ENCODE assay signal across 1 cellular context in the genomic region with DNA sequence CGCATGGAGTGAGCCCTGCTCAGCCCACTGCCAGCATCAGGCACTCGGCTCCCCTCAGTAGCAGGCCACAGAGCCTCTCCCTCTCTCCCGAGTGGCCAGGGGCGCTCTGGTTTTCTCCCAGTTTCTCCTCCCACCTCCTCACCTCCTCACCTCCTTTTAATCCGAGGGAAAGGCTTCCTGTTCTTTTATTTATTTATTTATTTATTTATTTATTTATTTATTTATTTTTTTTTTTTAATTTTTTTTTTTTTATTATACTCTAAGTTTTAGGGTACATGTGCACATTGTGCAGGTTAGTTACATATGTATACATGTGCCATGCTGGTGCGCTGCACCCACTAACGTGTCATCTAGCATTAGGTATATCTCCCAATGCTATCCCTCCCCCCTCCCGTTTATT. TPM values are rescaled to one million over a fixed set of nuclear protein-coding genes. Genes with fewer than 3 reads are reported as not detected.
"Had no signal": no experiment of that assay in that cellular context is flagged by ENCODE, and none has a peak within 500 bp of the region (broad histone marks: within the 10 kb centered on the region; RNA-seq: fewer than 3 reads in every experiment).

No MANE protein-coding gene starts in this region.

RNA-seq across cellular contexts. Expression of gene RFX8, which starts 29.8 kb away (rescaled TPM):
- total RNA-seq: H4 had no signal
